ENCODE assay signal across 9 cellular contexts in the genomic region with DNA sequence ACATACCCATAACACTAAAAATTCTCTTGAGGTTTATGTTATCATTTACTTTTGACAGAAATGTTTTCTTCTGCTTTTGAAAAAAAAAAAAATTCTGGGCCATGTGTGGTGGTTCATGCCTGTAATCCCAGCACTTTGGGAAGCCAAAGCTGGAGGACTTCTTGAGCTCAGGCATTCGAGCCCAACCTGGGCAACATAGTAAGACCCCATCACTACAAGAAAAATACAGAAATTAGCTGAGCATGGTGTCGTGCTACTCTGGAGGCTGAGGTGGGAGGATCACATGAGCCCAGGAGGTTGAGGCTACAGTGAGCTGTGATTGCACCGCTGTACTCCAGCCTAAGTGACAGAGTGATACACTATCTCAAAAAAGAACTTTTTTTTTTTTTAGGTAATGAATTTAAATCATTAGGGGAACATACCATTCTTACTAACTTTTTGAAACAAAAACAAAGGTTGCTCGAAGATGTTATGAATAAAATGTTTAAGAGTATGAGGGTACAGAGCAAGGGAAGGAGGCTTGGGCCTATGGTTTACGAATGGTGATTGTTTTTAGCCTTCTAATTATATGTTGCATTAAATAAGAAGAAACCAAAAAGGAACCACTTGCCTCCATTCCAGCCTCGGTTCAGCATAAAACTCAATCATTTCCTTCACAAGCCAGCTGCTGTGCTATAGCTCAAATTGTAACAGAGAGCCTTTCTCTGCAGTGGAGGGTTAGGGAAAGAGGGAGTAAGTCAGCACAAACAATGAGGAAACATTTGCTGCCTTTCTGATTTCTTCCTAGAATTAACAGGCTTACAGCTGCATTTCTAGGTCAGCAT.
DNase-seq lines count a peak whose midpoint lies in the region; ATAC-seq and TF ChIP-seq lines count a peak whose summit lies in the region.
"Had no signal": no experiment of that assay in that cellular context is flagged by ENCODE, and none has a peak within 500 bp of the region (broad histone marks: within the 10 kb centered on the region; RNA-seq: fewer than 3 reads in every experiment).

No MANE protein-coding gene starts in this region.

- H3K4me1 ChIP-seq in BLaER1 treated with 17β-estradiol and CSF1 and Interleukin-3, amounts not matched to agents 10 nM and 100 nM: peaks cover 24 to 52% (median 34%) of the 10 kb centered on the region in 10 experiments
- peaks cover 78% of the 10 kb centered on the region for H3K4me1 ChIP-seq in adipocyte (ENCODE audit: control insufficient read depth, insufficient read depth, low read length)
- peaks cover 99% of the 10 kb centered on the region for H3K4me1 ChIP-seq in left ventricle myocardium inferior
- no peaks in the 10 kb centered on the region for H3K4me1 ChIP-seq in effector memory CD4-positive, alpha-beta T cell (ENCODE audit: control insufficient read depth, insufficient read depth, low read length, poor library complexity, severe bottlenecking)

- peak overlapping the region; percentile 80 for H3K27ac Mint-ChIP-seq in progenitor cell of endocrine pancreas
- H3K27ac Mint-ChIP-seq in glutamatergic neuron (ENCODE audit: unreplicated experiment): no peak overlapping the region
- H3K27ac Mint-ChIP-seq: CD8-positive, alpha-beta memory T cell had no signal

- peaks cover 3% of the 10 kb centered on the region for H3K36me3 Mint-ChIP-seq in progenitor cell of endocrine pancreas (ENCODE audit: insufficient read depth)
- H3K36me3 Mint-ChIP-seq in glutamatergic neuron (ENCODE audit: unreplicated experiment): no peaks in the 10 kb centered on the region
- H3K36me3 Mint-ChIP-seq: CD8-positive, alpha-beta memory T cell had no signal

- H3K4me3 Mint-ChIP-seq in progenitor cell of endocrine pancreas (ENCODE audit: low read depth) (peak overlapping the region; percentile 5), glutamatergic neuron (ENCODE audit: unreplicated experiment) (no peak overlapping the region)
- H3K4me3 Mint-ChIP-seq: CD8-positive, alpha-beta memory T cell had no signal

- ATAC-seq in HG02870 (IDR thresholded peaks at IDR 0.05; ENCODE audit: unreplicated experiment): no peak

- H3K9ac ChIP-seq in BLaER1 treated with 17β-estradiol and CSF1 and Interleukin-3, amounts not matched to agents 10 nM and 100 nM: peak overlapping the region in 9 of 11 experiments; percentile 2 to 50 (median 30); a peak in 11 of 22 replicates
- peak overlapping the region; percentile 96 for H3K9ac ChIP-seq in adipocyte (ENCODE audit: low read length)

- peaks cover 47% of the 10 kb centered on the region for H3K4me1 Mint-ChIP-seq in progenitor cell of endocrine pancreas (ENCODE audit: low read depth)
- H3K4me1 Mint-ChIP-seq in glutamatergic neuron (ENCODE audit: low read depth, unreplicated experiment): peaks cover 24% of the 10 kb centered on the region

- no peak overlapping the region for H3K4me3 ChIP-seq in BLaER1 treated with 17β-estradiol and CSF1 and Interleukin-3, amounts not matched to agents 10 nM and 100 nM
- H3K4me3 ChIP-seq in adipocyte (ENCODE audit: low read length) (peak overlapping the region; percentile 78), left ventricle myocardium inferior (peak overlapping the region; percentile 64)
- H3K4me3 ChIP-seq in effector memory CD4-positive, alpha-beta T cell (ENCODE audit: insufficient read depth, low read depth, low read length, poor library complexity, severe bottlenecking): no peak overlapping the region

- DNase-seq in adipocyte (ENCODE audit: low read depth): peak; percentile 69
- DNase-seq in left ventricle myocardium inferior: no peak
- no peak for DNase-seq in progenitor cell of endocrine pancreas (ENCODE audit: low spot score, unreplicated experiment)
- no peak for DNase-seq in effector memory CD4-positive, alpha-beta T cell
- DNase-seq in DMS114 treated with DMSO at 0.1 percent for 48 hours (lab: John Stamatoyannopoulos, UW; ENCODE audit: unreplicated experiment): no peak
- no peak for DNase-seq in glutamatergic neuron
- DNase-seq: CD8-positive, alpha-beta memory T cell had no signal

- intact Hi-C loops in left ventricle myocardium inferior (cut with micrococcal nuclease): loop anchor here (5.0 to 10.0 kb wide), 2 partner anchors 62 to 66 kb away; no protein-coding TSS in a partner anchor

- no peaks in the 10 kb centered on the region for H3K9me3 ChIP-seq in BLaER1 treated with 17β-estradiol and CSF1 and Interleukin-3, amounts not matched to agents 10 nM and 100 nM (replicated peaks in 1 of 11)
- no peaks in the 10 kb centered on the region for H3K9me3 ChIP-seq in adipocyte (ENCODE audit: control insufficient read depth, low read length)
- H3K9me3 ChIP-seq in left ventricle myocardium inferior (replicated peaks): no peaks in the 10 kb centered on the region
- no peaks in the 10 kb centered on the region for H3K9me3 ChIP-seq in effector memory CD4-positive, alpha-beta T cell (ENCODE audit: control insufficient read depth, low read length)

- no peaks in the 10 kb centered on the region for H3K27me3 Mint-ChIP-seq in progenitor cell of endocrine pancreas
- no peaks in the 10 kb centered on the region for H3K27me3 Mint-ChIP-seq in glutamatergic neuron (ENCODE audit: unreplicated experiment)

- peak overlapping the region; percentile 47 to 78 (median 62) for H3K4me2 ChIP-seq in BLaER1 treated with 17β-estradiol and CSF1 and Interleukin-3, amounts not matched to agents 10 nM and 100 nM

- TF ChIP-seq CTCF in left ventricle myocardium inferior (IDR thresholded peaks at IDR 0.05; ENCODE audit: borderline replicate concordance): peak; percentile 8
- TF ChIP-seq CTCF in progenitor cell of endocrine pancreas (IDR thresholded peaks at IDR 0.05; ENCODE audit: unreplicated experiment): no peak
- no peak for TF ChIP-seq CTCF in glutamatergic neuron (IDR thresholded peaks at IDR 0.05; ENCODE audit: partially characterized antibody, unreplicated experiment)

- H3K27me3 ChIP-seq in BLaER1 treated with 17β-estradiol and CSF1 and Interleukin-3, amounts not matched to agents 10 nM and 100 nM: no peaks in the 10 kb centered on the region
- H3K27me3 ChIP-seq in adipocyte (replicated peaks; ENCODE audit: control insufficient read depth, insufficient read depth, low read length) (no peaks in the 10 kb centered on the region), left ventricle myocardium inferior (ENCODE audit: low read depth) (no peaks in the 10 kb centered on the region)
- H3K27me3 ChIP-seq in effector memory CD4-positive, alpha-beta T cell (replicated peaks; ENCODE audit: control insufficient read depth, insufficient read depth, low read length, poor library complexity, severe bottlenecking): no peaks in the 10 kb centered on the region

- no peaks in the 10 kb centered on the region for H4K20me1 ChIP-seq in BLaER1 treated with 17β-estradiol and CSF1 and Interleukin-3, amounts not matched to agents 10 nM and 100 nM

- H3K27ac ChIP-seq in BLaER1 treated with 17β-estradiol and CSF1 and Interleukin-3, amounts not matched to agents 10 nM and 100 nM: peak overlapping the region in 9 of 11 experiments; percentile 4 to 34 (median 11); a peak in 11 of 22 replicates
- peak overlapping the region; percentile 97 for H3K27ac ChIP-seq in left ventricle myocardium inferior (replicated peaks)
- no peak overlapping the region for H3K27ac ChIP-seq in effector memory CD4-positive, alpha-beta T cell (ENCODE audit: insufficient read depth, low read length, poor library complexity, severe bottlenecking)

- no peaks in the 10 kb centered on the region for H3K36me3 ChIP-seq in BLaER1 treated with 17β-estradiol and CSF1 and Interleukin-3, amounts not matched to agents 10 nM and 100 nM
- H3K36me3 ChIP-seq in adipocyte (ENCODE audit: control insufficient read depth, insufficient read depth, low read length, severe bottlenecking) (peaks cover 27% of the 10 kb centered on the region), left ventricle myocardium inferior (peaks cover 4% of the 10 kb centered on the region)
- H3K36me3 ChIP-seq in effector memory CD4-positive, alpha-beta T cell (ENCODE audit: control insufficient read depth, insufficient read depth, low read length): no peaks in the 10 kb centered on the region

- H3K9me3 Mint-ChIP-seq in progenitor cell of endocrine pancreas (ENCODE audit: low read depth) (no peaks in the 10 kb centered on the region), glutamatergic neuron (ENCODE audit: unreplicated experiment) (no peaks in the 10 kb centered on the region)
- H3K9me3 Mint-ChIP-seq: CD8-positive, alpha-beta memory T cell had no signal

Comparison
In these comparisons a context has a peak if more than half of its experiments do, and no peak if none do; other contexts are left out.
1. H3K4me3 ChIP-seq: peak in adipocyte (single experiment) and left ventricle myocardium inferior (single experiment); none in BLaER1 treated with 17β-estradiol and CSF1 and Interleukin-3, amounts not matched to agents 10 nM and 100 nM (0 of 10) and effector memory CD4-positive, alpha-beta T cell (single experiment).